1 cellular context compared by ENCODE assay signal in the genomic region with DNA sequence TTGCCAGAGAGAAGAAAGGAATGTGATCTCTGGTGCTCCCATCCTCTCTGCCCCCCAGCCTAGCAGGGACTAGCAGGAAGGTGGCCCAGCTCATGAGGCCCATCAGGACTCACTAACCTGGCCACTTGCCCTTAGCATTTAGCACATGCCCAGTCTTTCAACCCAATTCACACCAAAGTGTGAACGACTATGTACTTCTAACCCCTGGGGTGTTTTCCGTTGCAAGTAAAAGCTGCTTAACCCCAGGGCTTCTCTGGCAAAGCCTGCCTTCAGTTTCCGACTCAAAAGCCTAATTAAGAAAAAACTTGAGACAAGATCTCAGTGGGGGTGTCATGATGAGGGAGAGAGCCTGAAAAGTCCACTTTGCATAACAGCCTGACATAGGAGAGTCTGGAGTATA.
A peak's percentile ranks its signal among the peaks of the same experiment; 100 is the strongest.
TF ChIP-seq lines count a peak whose summit lies in the region.

No MANE protein-coding gene starts in this region.

TF ChIP-seq in HEK293, 187 proteins besides CTCF, POLR2A, EP300 and RAD21:
- TF ChIP-seq, protein P1, sequence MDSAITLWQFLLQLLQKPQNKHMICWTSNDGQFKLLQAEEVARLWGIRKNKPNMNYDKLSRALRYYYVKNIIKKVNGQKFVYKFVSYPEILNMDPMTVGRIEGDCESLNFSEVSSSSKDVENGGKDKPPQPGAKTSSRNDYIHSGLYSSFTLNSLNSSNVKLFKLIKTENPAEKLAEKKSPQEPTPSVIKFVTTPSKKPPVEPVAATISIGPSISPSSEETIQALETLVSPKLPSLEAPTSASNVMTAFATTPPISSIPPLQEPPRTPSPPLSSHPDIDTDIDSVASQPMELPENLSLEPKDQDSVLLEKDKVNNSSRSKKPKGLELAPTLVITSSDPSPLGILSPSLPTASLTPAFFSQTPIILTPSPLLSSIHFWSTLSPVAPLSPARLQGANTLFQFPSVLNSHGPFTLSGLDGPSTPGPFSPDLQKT (IDR thresholded peaks at IDR 0.05; ENCODE audit: borderline replicate concordance, low read depth, low read length): no peak
- TF ChIP-seq, protein P2, sequence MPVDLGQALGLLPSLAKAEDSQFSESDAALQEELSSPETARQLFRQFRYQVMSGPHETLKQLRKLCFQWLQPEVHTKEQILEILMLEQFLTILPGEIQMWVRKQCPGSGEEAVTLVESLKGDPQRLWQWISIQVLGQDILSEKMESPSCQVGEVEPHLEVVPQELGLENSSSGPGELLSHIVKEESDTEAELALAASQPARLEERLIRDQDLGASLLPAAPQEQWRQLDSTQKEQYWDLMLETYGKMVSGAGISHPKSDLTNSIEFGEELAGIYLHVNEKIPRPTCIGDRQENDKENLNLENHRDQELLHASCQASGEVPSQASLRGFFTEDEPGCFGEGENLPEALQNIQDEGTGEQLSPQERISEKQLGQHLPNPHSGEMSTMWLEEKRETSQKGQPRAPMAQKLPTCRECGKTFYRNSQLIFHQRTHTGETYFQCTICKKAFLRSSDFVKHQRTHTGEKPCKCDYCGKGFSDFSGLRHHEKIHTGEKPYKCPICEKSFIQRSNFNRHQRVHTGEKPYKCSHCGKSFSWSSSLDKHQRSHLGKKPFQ (tag by site-specific recombination; IDR thresholded peaks at IDR 0.05): peak; percentile 82
- TF ChIP-seq ZNF660 (tag by site-specific recombination; IDR thresholded peaks at IDR 0.05): no peak
- TF ChIP-seq, protein P3, sequence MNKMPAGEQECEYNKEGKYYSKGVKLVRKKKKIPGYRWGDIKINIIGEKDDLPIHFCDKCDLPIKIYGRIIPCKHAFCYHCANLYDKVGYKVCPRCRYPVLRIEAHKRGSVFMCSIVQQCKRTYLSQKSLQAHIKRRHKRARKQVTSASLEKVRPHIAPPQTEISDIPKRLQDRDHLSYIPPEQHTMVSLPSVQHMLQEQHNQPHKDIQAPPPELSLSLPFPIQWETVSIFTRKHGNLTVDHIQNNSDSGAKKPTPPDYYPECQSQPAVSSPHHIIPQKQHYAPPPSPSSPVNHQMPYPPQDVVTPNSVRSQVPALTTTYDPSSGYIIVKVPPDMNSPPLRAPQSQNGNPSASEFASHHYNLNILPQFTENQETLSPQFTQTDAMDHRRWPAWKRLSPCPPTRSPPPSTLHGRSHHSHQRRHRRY (tag by site-specific recombination; IDR thresholded peaks at IDR 0.05): no peak
- TF ChIP-seq GLIS2 (tag by site-specific recombination; IDR thresholded peaks at IDR 0.05): no peak
